In the genomic region with DNA sequence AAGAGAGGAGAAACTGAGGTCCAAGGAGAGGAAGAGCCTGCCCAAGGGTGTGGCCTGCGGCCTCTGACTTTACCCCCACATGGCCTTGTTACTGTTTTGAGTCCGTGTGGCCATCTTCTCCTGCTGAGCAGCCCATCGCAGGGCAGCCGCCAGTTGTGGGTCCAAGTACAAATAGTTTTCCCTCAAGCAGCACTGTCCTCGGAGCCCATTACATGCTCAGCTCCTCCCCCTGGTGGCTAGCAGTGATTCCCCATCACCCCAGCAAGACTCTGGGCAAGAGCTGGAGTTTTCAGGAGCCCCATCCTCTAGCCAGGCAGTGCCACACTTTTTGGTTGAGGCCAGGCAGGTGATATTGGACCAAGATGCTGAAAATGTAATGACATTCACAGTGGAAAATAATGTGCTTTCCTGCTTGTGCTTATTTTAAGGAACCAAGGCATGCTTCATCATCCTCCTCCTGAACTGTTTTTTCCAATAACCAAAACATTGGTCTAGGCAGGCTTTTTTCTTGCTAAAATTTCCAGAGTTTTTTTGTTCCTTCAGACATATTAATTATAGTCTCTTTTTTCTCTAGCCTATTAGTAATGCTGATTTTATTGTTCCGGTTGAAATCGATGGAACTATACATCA, we compare ENCODE assay signal across 8 cellular contexts. TPM values are rescaled to one million over a fixed set of nuclear protein-coding genes. Genes with fewer than 3 reads are reported as not detected.
DNase-seq lines count a peak whose midpoint lies in the region; ATAC-seq and TF ChIP-seq lines count a peak whose summit lies in the region.

No MANE protein-coding gene starts in this region.

- H3K27me3 ChIP-seq in adrenal gland (no peaks in the 10 kb centered on the region), hepatocyte (no peaks in the 10 kb centered on the region), smooth muscle cell (ENCODE audit: low read depth) (no peaks in the 10 kb centered on the region)

- H4K20me1 ChIP-seq in hepatocyte (ENCODE audit: insufficient read depth, poor library complexity, severe bottlenecking) (no peaks in the 10 kb centered on the region), smooth muscle cell (ENCODE audit: low read depth) (no peaks in the 10 kb centered on the region)

- no peak overlapping the region for H2AFZ ChIP-seq in hepatocyte
- H2AFZ ChIP-seq in smooth muscle cell (ENCODE audit: low read depth) = no peak overlapping the region

- H3K4me3 ChIP-seq in adrenal gland = no peak overlapping the region
- H3K4me3 ChIP-seq in hepatocyte = no peak overlapping the region
- no peak overlapping the region for H3K4me3 ChIP-seq in smooth muscle cell

- intact Hi-C loops in adrenal gland (cut with DNase I) = loop anchor here (2.0 kb wide), 1 partner anchor 113 kb away; no protein-coding TSS in a partner anchor

- no peaks in the 10 kb centered on the region for H3K9me2 ChIP-seq in hepatocyte (replicated peaks; ENCODE audit: insufficient read depth)

- peaks cover 8% of the 10 kb centered on the region for H3F3A ChIP-seq in smooth muscle cell (ENCODE audit: low read depth)

- ATAC-seq in GM18868 (IDR thresholded peaks at IDR 0.05; ENCODE audit: unreplicated experiment) (peak; percentile 83), HG03521 (IDR thresholded peaks at IDR 0.05; ENCODE audit: unreplicated experiment) (peak; percentile 54), HG02588 (IDR thresholded peaks at IDR 0.05; ENCODE audit: unreplicated experiment) (no peak)

- H3K9me3 ChIP-seq in adrenal gland (replicated peaks in 1 of 3) = no peaks in the 10 kb centered on the region
- no peaks in the 10 kb centered on the region for H3K9me3 ChIP-seq in hepatocyte (ENCODE audit: low read depth)
- H3K9me3 ChIP-seq in smooth muscle cell (replicated peaks; ENCODE audit: low read depth) = no peaks in the 10 kb centered on the region

- H3K79me2 ChIP-seq in hepatocyte = peaks cover 4% of the 10 kb centered on the region
- H3K79me2 ChIP-seq in smooth muscle cell (ENCODE audit: low read depth) = no peaks in the 10 kb centered on the region

- H3K27ac ChIP-seq in adrenal gland = no peak overlapping the region
- no peak overlapping the region for H3K27ac ChIP-seq in hepatocyte
- H3K27ac ChIP-seq in smooth muscle cell (ENCODE audit: low read depth) = no peak overlapping the region

- no peak overlapping the region for H3K4me2 ChIP-seq in hepatocyte
- no peak overlapping the region for H3K4me2 ChIP-seq in smooth muscle cell

- peak; percentile 94 for TF ChIP-seq CTCF in AG09319 (IDR thresholded peaks at IDR 0.05; ENCODE audit: low read depth, low read length)
- TF ChIP-seq CTCF in adrenal gland (IDR thresholded peaks at IDR 0.05) = peak; percentile 63 to 88 (median 82)
- TF ChIP-seq CTCF in hepatocyte (IDR thresholded peaks at IDR 0.05; ENCODE audit: poor library complexity) = peak; percentile 63
- peak; percentile 77 for TF ChIP-seq CTCF in smooth muscle cell (IDR thresholded peaks at IDR 0.05; ENCODE audit: borderline replicate concordance, insufficient read depth, poor library complexity, severe bottlenecking)

- DNase-seq in AG09319 (ENCODE audit: extremely low read depth, low read depth) (no peak), SW480 (ENCODE audit: low spot score) (peak; percentile 62), adrenal gland (peak; percentile 67 to 88 (median 72)), hepatocyte (ENCODE audit: low spot score) (peak; percentile 79), smooth muscle cell (lab: John Stamatoyannopoulos, UW; ENCODE audit: unreplicated experiment) (no peak)

- H3K9ac ChIP-seq in smooth muscle cell (ENCODE audit: low read depth) = no peak overlapping the region

- H3K36me3 ChIP-seq in adrenal gland (replicated peaks in 1 of 2) (no peaks in the 10 kb centered on the region), hepatocyte (replicated peaks; ENCODE audit: insufficient read depth, low read depth) (no peaks in the 10 kb centered on the region), smooth muscle cell (ENCODE audit: low read depth) (no peaks in the 10 kb centered on the region)

- WGBS in adrenal gland, 4 donors = 47 to 55% (median 51%) methylated on average over 7 of the region's 7 CpGs
- WGBS in hepatocyte (ENCODE audit: low lambda C conversion rate, missing lambda C conversion rate) = 54% methylated on average over 7 of the region's 7 CpGs
- WGBS in smooth muscle cell (ENCODE audit: low lambda C conversion rate) = 50% methylated on average over 7 of the region's 7 CpGs

- no peak for TF ChIP-seq POLR2A in adrenal gland (IDR thresholded peaks at IDR 0.05)

- H3K4me1 ChIP-seq in adrenal gland (replicated peaks in 1 of 2) (no peaks in the 10 kb centered on the region), hepatocyte (ENCODE audit: insufficient read depth) (peaks cover 14% of the 10 kb centered on the region), smooth muscle cell (ENCODE audit: low read depth) (peaks cover 12% of the 10 kb centered on the region)

RNA-seq across cellular contexts. Expression of gene VILL, which starts 23.2 kb away (rescaled TPM):
- total RNA-seq in adrenal gland = 1 to 10 TPM; 2.5 to 8.0 (median 6.5) TPM
- polyA plus RNA-seq in adrenal gland = 10 to 100 TPM in 1 of 3 donors, 1 to 10 TPM in 2; 1.7 to 18.0 (median 9.7) TPM
- total RNA-seq in hepatocyte = 47.0 and 47.4 TPM in 2 replicates
- 39.3 and 39.7 TPM in 2 replicates for polyA plus RNA-seq in hepatocyte
- 3.4 and 3.8 TPM in 2 replicates for total RNA-seq in smooth muscle cell
- 2.3 and 5.6 TPM in 2 replicates for polyA plus RNA-seq in smooth muscle cell

Comparison
In these comparisons a context has a peak if more than half of its experiments do, and no peak if none do; other contexts are left out.
1. DNase-seq: peak in SW480 (single experiment), adrenal gland (7 of 7) and hepatocyte (single experiment); none in AG09319 (single experiment) and smooth muscle cell (single experiment).
2. Peak in every context shown above with its lines, with median percentiles within 50 percentile points of each other: CTCF ChIP-seq.